ENCODE assay signal across 9 cellular contexts in the genomic region with DNA sequence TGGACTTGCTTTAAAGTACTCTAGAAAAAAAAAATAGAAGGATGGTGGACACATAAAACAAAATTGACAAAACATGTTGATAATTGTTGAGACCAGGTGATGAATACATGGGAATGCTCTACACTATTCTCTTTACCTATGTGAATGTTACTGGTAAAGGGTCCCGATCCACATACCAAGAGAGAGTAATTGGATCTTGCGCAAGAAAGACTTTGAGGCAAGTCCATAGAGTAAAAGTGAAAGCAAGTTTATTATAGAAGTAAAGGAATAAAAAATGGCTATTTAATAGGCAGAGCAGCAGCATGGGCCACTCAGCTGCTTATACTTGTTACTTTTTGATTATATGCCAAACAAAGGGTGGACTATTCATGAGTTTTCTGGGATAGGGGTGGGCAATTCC. TPM values are rescaled to one million over a fixed set of nuclear protein-coding genes. Genes with fewer than 3 reads are reported as not detected.
"Had no signal": no experiment of that assay in that cellular context is flagged by ENCODE, and none has a peak within 500 bp of the region (broad histone marks: within the 10 kb centered on the region; RNA-seq: fewer than 3 reads in every experiment).

No MANE protein-coding gene starts in this region.

- H3K4me3 Mint-ChIP-seq: IgD-negative memory B cell had no signal

- H3K27me3 Mint-ChIP-seq: IgD-negative memory B cell had no signal

- H3K4me1 Mint-ChIP-seq: IgD-negative memory B cell had no signal

- DNase-seq: KBM-7, KG1 had no signal

- ATAC-seq: K562 had no signal

- H3K4me2 ChIP-seq: KMS-11 had no signal

- H3K27ac ChIP-seq: HL-60, KMS-11 had no signal

- H3K36me3 Mint-ChIP-seq: IgD-negative memory B cell had no signal

- H3K4me3 ChIP-seq: K562 had no signal

- FAIRE-seq: HTR-8/SVneo, K562 had no signal

- H3K27ac Mint-ChIP-seq: IgD-negative memory B cell had no signal

- H3K9ac ChIP-seq: KMS-11 had no signal

RNA-seq across cellular contexts. Expression of a gene that starts 34.0 kb away (rescaled TPM):
- total RNA-seq: HT-29, HT1080, K562 had no signal
- polyA plus RNA-seq: IgD-negative memory B cell, K562 had no signal
